ENCODE assay signal across 8 cellular contexts in genomic region chr11:67260885-67261634, GRCh38. TPM values are rescaled to one million over a fixed set of nuclear protein-coding genes. Genes with fewer than 3 reads are reported as not detected.
DNase-seq lines count a peak whose midpoint lies in the region; ATAC-seq and TF ChIP-seq lines count a peak whose summit lies in the region.
"Not testable (repeated sequence)": the region's sequence is repeated elsewhere in the genome, so short reads cannot be mapped to it uniquely, and the experiment has no call there.

No MANE protein-coding gene starts in this region.

- H3K9me3 Mint-ChIP-seq in naive B cell; stimulated activated effector memory CD8-positive, alpha-beta T cell treated with anti-CD3 and anti-CD28 coated beads, Interleukin-12 subunit alpha, Interleukin-12 subunit beta, amount 100 ng/mL, for 72 hours: not testable (repeated sequence)

- TF ChIP-seq POLR2A in Peyer's patch (IDR thresholded peaks at IDR 0.05), result not testable (repeated sequence)

- peak overlapping the region in 6 of 8 donors; percentile 6 to 67 (median 43) for H3K4me3 Mint-ChIP-seq in naive B cell
- peak overlapping the region; percentile 61 for H3K4me3 Mint-ChIP-seq in stimulated activated effector memory CD8-positive, alpha-beta T cell treated with anti-CD3 and anti-CD28 coated beads, Interleukin-12 subunit alpha, Interleukin-12 subunit beta, amount 100 ng/mL, for 72 hours

- H3K36me3 Mint-ChIP-seq in naive B cell, result not testable (repeated sequence)
- peaks cover 60% of the 10 kb centered on the region for H3K36me3 Mint-ChIP-seq in stimulated activated effector memory CD8-positive, alpha-beta T cell treated with anti-CD3 and anti-CD28 coated beads, Interleukin-12 subunit alpha, Interleukin-12 subunit beta, amount 100 ng/mL, for 72 hours

- H3K4me1 ChIP-seq in Peyer's patch, result peaks cover 0 to 28% (median 16%) of the 10 kb centered on the region in 4 donors
- not testable (repeated sequence) for H3K4me1 ChIP-seq in right cardiac atrium (ENCODE audit: control insufficient read depth, insufficient read depth, low read length)

- peaks cover 29 to 45% (median 34%) of the 10 kb centered on the region in 3 donors for H3K4me1 Mint-ChIP-seq in naive B cell
- H3K4me1 Mint-ChIP-seq in stimulated activated effector memory CD8-positive, alpha-beta T cell treated with anti-CD3 and anti-CD28 coated beads, Interleukin-12 subunit alpha, Interleukin-12 subunit beta, amount 100 ng/mL, for 72 hours, result peaks cover 54% of the 10 kb centered on the region

- peak; percentile 49 to 51 for ATAC-seq in right cardiac atrium
- ATAC-seq in naive B cell (ENCODE audit: low read depth in 2 of 2); stimulated activated effector memory CD8-positive, alpha-beta T cell treated with anti-CD3 and anti-CD28 coated beads, Interleukin-12 subunit alpha, Interleukin-12 subunit beta, amount 100 ng/mL, for 72 hours: not testable (repeated sequence)

- H3K4me3 ChIP-seq in Peyer's patch (peak overlapping the region; percentile 6 to 38 (median 28)), right cardiac atrium (ENCODE audit: low read length) (peak overlapping the region; percentile 11)

- intact Hi-C loops in right cardiac atrium (cut with DNase I), result not testable (repeated sequence)

- DNase-seq in Ammon's horn (ENCODE audit: low spot score) (peak; percentile 70), HT-29 (ENCODE audit: low spot score) (peak; percentile 63), Peyer's patch (peak in 2 of 3 donors; percentile 74 to 77), dermis blood vessel endothelial cell (peak; percentile 63), right cardiac atrium (peak; percentile 82 to 92 (median 92))
- peak; percentile 74 to 79 for DNase-seq in activated T-cell treated with anti-CD3 and anti-CD28 coated beads, Interleukin-2, amount 50 U/mL, for 48 hours
- not testable (repeated sequence) for DNase-seq in naive B cell
- DNase-seq in stimulated activated effector memory CD8-positive, alpha-beta T cell treated with anti-CD3 and anti-CD28 coated beads, Interleukin-12 subunit alpha, Interleukin-12 subunit beta, amount 100 ng/mL, for 72 hours (ENCODE audit: low spot score in 2 of 2), result peak in 1 of 2 donors; percentile 72

- 31% methylated on average over 49 of the region's 49 CpGs for WGBS in right cardiac atrium

- peaks cover 0 to 17% (median 0%) of the 10 kb centered on the region in 3 donors for H3K36me3 ChIP-seq in Peyer's patch

- not testable (repeated sequence) for H3K27me3 Mint-ChIP-seq in naive B cell

- H3K27ac Mint-ChIP-seq in naive B cell, result peak overlapping the region in 1 of 6 donors; percentile 37
- peak overlapping the region; percentile 63 for H3K27ac Mint-ChIP-seq in stimulated activated effector memory CD8-positive, alpha-beta T cell treated with anti-CD3 and anti-CD28 coated beads, Interleukin-12 subunit alpha, Interleukin-12 subunit beta, amount 100 ng/mL, for 72 hours

- H3K9me3 ChIP-seq in Peyer's patch; right cardiac atrium (ENCODE audit: control insufficient read depth, low read length): not testable (repeated sequence)

- TF ChIP-seq CTCF in Peyer's patch (IDR thresholded peaks at IDR 0.05), result not testable (repeated sequence)

- H3K27ac ChIP-seq in Peyer's patch; right cardiac atrium (ENCODE audit: low read length): not testable (repeated sequence)

- H3K27me3 ChIP-seq in Peyer's patch; right cardiac atrium (ENCODE audit: control insufficient read depth, insufficient read depth): not testable (repeated sequence)

RNA-seq across cellular contexts. Expression of gene GRK2, which starts 5.2 kb away (rescaled TPM):
- total RNA-seq in HT-29 (2014; rRNA removed; shearing (Covaris generic)), result 270 and 294 TPM in 2 replicates
- total RNA-seq in Peyer's patch (100 to 1,000 TPM; 103 to 276 (median 163) TPM), dermis blood vessel endothelial cell (40.0 and 56.8 TPM in 2 replicates), right cardiac atrium (10 to 100 TPM; 50.4 to 56.5 (median 52.5) TPM)
- polyA plus RNA-seq in right cardiac atrium (56.6 TPM), naive B cell (ENCODE audit: low read depth in 6 of 6) (10 to 100 TPM; 17.9 to 63.4 (median 31.7) TPM)

RNA-seq across cellular contexts. Expression of gene ANKRD13D, which starts 28.0 kb away (rescaled TPM):
- total RNA-seq in HT-29 (2014; rRNA removed; shearing (Covaris generic)), result 100 and 107 TPM in 2 replicates
- total RNA-seq in Peyer's patch, result 10 to 100 TPM; 25.4 to 97.4 (median 41.5) TPM
- total RNA-seq in dermis blood vessel endothelial cell, result 29.1 and 32.3 TPM in 2 replicates
- 10 to 100 TPM; 20.0 to 25.3 (median 22.8) TPM for total RNA-seq in right cardiac atrium
- polyA plus RNA-seq in right cardiac atrium, result 18.0 TPM
- polyA plus RNA-seq in naive B cell (ENCODE audit: low read depth in 6 of 6), result 10 to 100 TPM in 2 of 6 donors, 1 to 10 TPM in 4; 3.5 to 18.4 (median 8.4) TPM

RNA-seq across cellular contexts. Expression of gene SSH3, which starts 42.3 kb away (rescaled TPM):
- total RNA-seq in HT-29 (2014; rRNA removed; shearing (Covaris generic)), result 180 TPM in 2 replicates
- total RNA-seq in Peyer's patch (100 to 1,000 TPM in 2 of 4 donors, 10 to 100 TPM in 2; 55.9 to 128 (median 99.9) TPM), dermis blood vessel endothelial cell (15.6 and 19.7 TPM in 2 replicates), right cardiac atrium (10 to 100 TPM; 23.9 to 25.9 (median 25.1) TPM)
- polyA plus RNA-seq in right cardiac atrium (14.9 TPM), naive B cell (ENCODE audit: low read depth in 6 of 6) (under 1 TPM in 1 of 6 donors, not detected in 5; 0.18 TPM)
